ENCODE assay signal across 8 cellular contexts in genomic region chr4:128465523-128465922, GRCh38.
"Had no signal": no experiment of that assay in that cellular context is flagged by ENCODE, and none has a peak within 500 bp of the region (broad histone marks: within the 10 kb centered on the region; RNA-seq: fewer than 3 reads in every experiment).

No MANE protein-coding gene starts in this region.

- H3K4me3 ChIP-seq: GM12878 had no signal

- ATAC-seq: GM12878 had no signal

- FAIRE-seq: G401.6, GM12878, GM12891, GM12892, GM18507, GM19239 had no signal

- DNase-seq: GDM1, GF-D8 had no signal
